12 cellular contexts compared by ENCODE assay signal in the genomic region with DNA sequence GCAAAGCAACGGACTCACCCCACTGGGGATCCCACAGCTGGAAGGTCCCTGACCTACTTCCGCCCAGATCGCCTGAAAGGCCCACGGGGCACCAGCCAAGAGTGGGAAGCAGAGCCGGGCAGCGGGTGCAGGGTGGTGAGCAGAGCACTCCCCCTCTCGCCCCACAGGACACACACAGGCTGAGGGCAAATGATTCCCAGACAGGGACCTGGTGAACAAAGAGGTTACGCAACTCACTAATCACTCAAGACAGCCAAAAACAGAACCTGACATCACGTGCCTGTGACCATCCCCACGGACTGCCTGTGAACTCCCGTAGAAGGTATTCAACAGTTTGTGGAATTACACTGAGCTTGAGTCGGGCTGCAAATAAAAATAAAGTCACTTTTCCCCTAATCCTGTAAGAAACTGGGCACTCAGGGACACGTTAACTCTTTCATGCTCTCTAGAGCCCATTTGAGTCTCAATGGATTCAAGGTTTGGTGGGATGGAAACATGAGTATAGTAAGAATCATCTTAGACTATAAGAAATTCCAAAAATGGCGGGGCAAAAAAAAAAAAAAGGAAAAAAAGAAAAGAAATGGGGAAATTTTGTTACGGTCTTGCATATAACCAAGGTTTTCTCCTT.
A peak's percentile ranks its signal among the peaks of the same experiment; 100 is the strongest.
DNase-seq lines count a peak whose midpoint lies in the region; ATAC-seq and TF ChIP-seq lines count a peak whose summit lies in the region.
"Had no signal": no experiment of that assay in that cellular context is flagged by ENCODE, and none has a peak within 500 bp of the region (broad histone marks: within the 10 kb centered on the region; RNA-seq: fewer than 3 reads in every experiment).

No MANE protein-coding gene starts in this region.

- H3K36me3 Mint-ChIP-seq in naive thymus-derived CD4-positive, alpha-beta T cell: no peaks in the 10 kb centered on the region

- no peak for ATAC-seq in GM21576 (IDR thresholded peaks at IDR 0.05; ENCODE audit: unreplicated experiment)
- ATAC-seq in naive thymus-derived CD4-positive, alpha-beta T cell: no peak
- ATAC-seq: activated T-cell treated with anti-CD3 and anti-CD28 coated beads, Interleukin-2, amount 50 U/mL, for 4 hours had no signal

- H3K27ac Mint-ChIP-seq in naive thymus-derived CD4-positive, alpha-beta T cell: no peak overlapping the region

- peaks cover 8% of the 10 kb centered on the region for H3K4me1 ChIP-seq in prostate gland (replicated peaks)
- H3K4me1 ChIP-seq in naive thymus-derived CD4-positive, alpha-beta T cell (ENCODE audit: control insufficient read depth in 2 of 2, insufficient read depth in 2 of 2, low read length in 2 of 2): no peaks in the 10 kb centered on the region

- no peak overlapping the region for H3K4me3 Mint-ChIP-seq in naive thymus-derived CD4-positive, alpha-beta T cell
- H3K4me3 Mint-ChIP-seq: activated T-cell treated with anti-CD3 and anti-CD28 coated beads, Interleukin-2, amount 50 U/mL, for 4 hours had no signal

- H3K4me3 ChIP-seq in fibroblast of villous mesenchyme (ENCODE audit: low read depth, low read length): no peak overlapping the region
- H3K4me3 ChIP-seq in prostate gland: no peak overlapping the region
- no peak overlapping the region for H3K4me3 ChIP-seq in naive thymus-derived CD4-positive, alpha-beta T cell (ENCODE audit: low read length)

- H3K27me3 ChIP-seq in prostate gland (replicated peaks; ENCODE audit: insufficient read depth): no peaks in the 10 kb centered on the region
- no peaks in the 10 kb centered on the region for H3K27me3 ChIP-seq in naive thymus-derived CD4-positive, alpha-beta T cell (ENCODE audit: control insufficient read depth in 2 of 2, insufficient read depth in 2 of 2, low read length in 2 of 2)

- no peak for TF ChIP-seq CTCF in fibroblast of villous mesenchyme (IDR thresholded peaks at IDR 0.05; ENCODE audit: insufficient read depth, low read depth, low read length)
- TF ChIP-seq CTCF in prostate gland (IDR thresholded peaks at IDR 0.05): no peak

- intact Hi-C loops in prostate gland (cut with DNase I): no loop called here
- intact Hi-C loops in naive thymus-derived CD4-positive, alpha-beta T cell (cut with micrococcal nuclease): no loop called here

- no peaks in the 10 kb centered on the region for H3K4me1 Mint-ChIP-seq in naive thymus-derived CD4-positive, alpha-beta T cell

- peak overlapping the region; percentile 24 to 81 for H3K27ac ChIP-seq in prostate gland
- H3K27ac ChIP-seq in naive thymus-derived CD4-positive, alpha-beta T cell (ENCODE audit: low read depth, low read length): no peak overlapping the region

- POLR2A ChIA-PET in naive thymus-derived CD4-positive, alpha-beta T cell (lab: Charles Lee): no interaction called here

- DNase-seq in NOMO-1 treated with dmso at 0.1 percent for 144 hours (lab: John Stamatoyannopoulos, UW; ENCODE audit: unreplicated experiment) (peak; percentile 6), fibroblast of villous mesenchyme (ENCODE audit: low read depth) (peak; percentile 34), prostate gland (ENCODE audit: low spot score) (peak; percentile 22), NCI-H1417 treated with DMSO at 0.1 percent for 48 hours (lab: John Stamatoyannopoulos, UW) (no peak), LoVo (ENCODE audit: low spot score) (no peak)
- DNase-seq in naive thymus-derived CD4-positive, alpha-beta T cell: no peak
- DNase-seq: activated T-cell treated with anti-CD3 and anti-CD28 coated beads, Interleukin-2, amount 50 U/mL, for 4 hours; COR-L47; cortex of kidney; GOT3 had no signal

- WGBS in prostate gland: 54% methylated on average over 15 of the region's 15 CpGs

- TF ChIP-seq POLR2A in GM19099 (IDR thresholded peaks at IDR 0.05; ENCODE audit: extremely low read depth, insufficient read length, low read depth): peak; percentile 43
- no peak for TF ChIP-seq POLR2A in prostate gland (IDR thresholded peaks at IDR 0.05)

- H3K9me3 ChIP-seq in prostate gland: no peaks in the 10 kb centered on the region
- H3K9me3 ChIP-seq in naive thymus-derived CD4-positive, alpha-beta T cell (ENCODE audit: control insufficient read depth in 2 of 3, low read length in 3 of 3): no peaks in the 10 kb centered on the region

- CTCF ChIA-PET in naive thymus-derived CD4-positive, alpha-beta T cell (lab: Charles Lee): no interaction called here

- H3K9me3 Mint-ChIP-seq in naive thymus-derived CD4-positive, alpha-beta T cell: no peaks in the 10 kb centered on the region
- H3K9me3 Mint-ChIP-seq: activated T-cell treated with anti-CD3 and anti-CD28 coated beads, Interleukin-2, amount 50 U/mL, for 4 hours had no signal

- H3K27me3 Mint-ChIP-seq in naive thymus-derived CD4-positive, alpha-beta T cell: peaks cover 10 to 52% (median 17%) of the 10 kb centered on the region in 5 donors

- no peaks in the 10 kb centered on the region for H3K36me3 ChIP-seq in prostate gland
- no peaks in the 10 kb centered on the region for H3K36me3 ChIP-seq in naive thymus-derived CD4-positive, alpha-beta T cell (ENCODE audit: control insufficient read depth in 2 of 3, insufficient read depth in 3 of 3, low read length in 3 of 3)

Comparison
In these comparisons a context has a peak if more than half of its experiments do, and no peak if none do; other contexts are left out.
1. DNase-seq: peak in NOMO-1 treated with dmso at 0.1 percent for 144 hours (single experiment), fibroblast of villous mesenchyme (single experiment) and prostate gland (single experiment); none in NCI-H1417 treated with DMSO at 0.1 percent for 48 hours (single experiment), LoVo (single experiment) and naive thymus-derived CD4-positive, alpha-beta T cell (0 of 9).